In genomic region chr17:66458782-66459181, GRCh38 we compare ENCODE assay signal across 1 cellular context.
TF ChIP-seq lines count a peak whose summit lies in the region.

No MANE protein-coding gene starts in this region.

TF ChIP-seq in IMR-90, 13 proteins besides CTCF, POLR2A, EP300 and RAD21:
- TF ChIP-seq, protein P1, sequence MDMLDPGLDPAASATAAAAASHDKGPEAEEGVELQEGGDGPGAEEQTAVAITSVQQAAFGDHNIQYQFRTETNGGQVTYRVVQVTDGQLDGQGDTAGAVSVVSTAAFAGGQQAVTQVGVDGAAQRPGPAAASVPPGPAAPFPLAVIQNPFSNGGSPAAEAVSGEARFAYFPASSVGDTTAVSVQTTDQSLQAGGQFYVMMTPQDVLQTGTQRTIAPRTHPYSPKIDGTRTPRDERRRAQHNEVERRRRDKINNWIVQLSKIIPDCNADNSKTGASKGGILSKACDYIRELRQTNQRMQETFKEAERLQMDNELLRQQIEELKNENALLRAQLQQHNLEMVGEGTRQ (IDR thresholded peaks at IDR 0.05; ENCODE audit: low read depth, low read length), result no peak
- TF ChIP-seq MXI1 (IDR thresholded peaks at IDR 0.05; ENCODE audit: borderline replicate concordance, low read depth, low read length) (no peak), ELK1 (IDR thresholded peaks at IDR 0.05; ENCODE audit: borderline replicate concordance, low read depth, low read length) (no peak), MAFK (IDR thresholded peaks at IDR 0.05; ENCODE audit: low read depth, low read length) (no peak), SMC3 (IDR thresholded peaks at IDR 0.05; ENCODE audit: low read depth, low read length) (no peak), CEBPB (IDR thresholded peaks at IDR 0.05; ENCODE audit: low read depth, low read length) (no peak), BHLHE40 (IDR thresholded peaks at IDR 0.05; ENCODE audit: low read depth, low read length) (no peak), MAZ (IDR thresholded peaks at IDR 0.05; ENCODE audit: borderline replicate concordance, low read depth, low read length) (no peak), RFX5 (IDR thresholded peaks at IDR 0.05; ENCODE audit: low read depth, low read length) (no peak), CHD1 (IDR thresholded peaks at IDR 0.05; ENCODE audit: low read depth, low read length) (no peak), NFE2L2 (IDR thresholded peaks at IDR 0.05; ENCODE audit: low read depth, low read length) (no peak), RCOR1 (IDR thresholded peaks at IDR 0.05; ENCODE audit: insufficient replicate concordance, low read length) (no peak), FOS (IDR thresholded peaks at IDR 0.05; ENCODE audit: low read depth, low read length) (no peak)
